In genomic region chr1:178279287-178279686, GRCh38 we compare ENCODE assay signal across 21 cellular contexts.
"Had no signal": no experiment of that assay in that cellular context is flagged by ENCODE, and none has a peak within 500 bp of the region (broad histone marks: within the 10 kb centered on the region; RNA-seq: fewer than 3 reads in every experiment).

No MANE protein-coding gene starts in this region.

- DNase-seq: activated CD4-positive, alpha-beta T cell treated with anti-CD3 and anti-CD28 coated beads, Interleukin-2, amount 10 ng/mL, durations not matched to agents 24 days and 14 days; activated CD4-positive, CD25-positive, alpha-beta regulatory T cell; activated CD8-positive, alpha-beta memory T cell treated with anti-CD3 and anti-CD28 coated beads, Interleukin-2, amount 50 U/mL, for 48 hours; activated gamma-delta T cell treated with Interleukin-2 at 50 U/mL for 16 hours; activated naive CD8-positive, alpha-beta T cell treated with anti-CD3 and anti-CD28 coated beads, Interleukin-2, amount 10 ng/mL, durations not matched to agents 7 days and 5 days; brain microvascular endothelial cell; dermis blood vessel endothelial cell; effector memory CD8-positive, alpha-beta T cell; erythroblast; left ventricle myocardium inferior; nucleus accumbens; stimulated activated CD4-positive, alpha-beta T cell treated with anti-CD3 and anti-CD28 coated beads, Interleukin-4, amount 100 ng/mL, for 24 hours; stimulated activated CD8-positive, alpha-beta memory T cell treated with anti-CD3 and anti-CD28 coated beads, Interleukin-4, amount 100 ng/mL, for 48 hours; stimulated activated naive CD4-positive, alpha-beta T cell treated with Interleukin-2 at 50 U/mL for 16 hours; substantia nigra; T-helper 2 cell; transverse colon had no signal

- H3K27me3 Mint-ChIP-seq: activated CD4-positive, alpha-beta T cell treated with anti-CD3 and anti-CD28 coated beads, Interleukin-2, amount 10 ng/mL, durations not matched to agents 24 days and 14 days; activated naive CD8-positive, alpha-beta T cell treated with anti-CD3 and anti-CD28 coated beads, Interleukin-2, amount 10 ng/mL, durations not matched to agents 7 days and 5 days; effector memory CD8-positive, alpha-beta T cell; natural killer cell treated with Interleukin-12 subunit alpha and Interleukin-12 subunit beta and Interleukin-15 and Interleukin-18, amount 100 ng/mL, for 72 hours had no signal

- ATAC-seq: effector memory CD8-positive, alpha-beta T cell; natural killer cell treated with Interleukin-12 subunit alpha and Interleukin-12 subunit beta and Interleukin-15 and Interleukin-18, amount 100 ng/mL, for 72 hours had no signal

- H3K27ac ChIP-seq: brain microvascular endothelial cell, right atrium auricular region, transverse colon had no signal

- H3K9me3 ChIP-seq: right atrium auricular region, transverse colon had no signal

- H3K4me3 ChIP-seq: left ventricle myocardium inferior, right atrium auricular region, skin epidermis, transverse colon had no signal

- H3K4me3 Mint-ChIP-seq: activated CD4-positive, alpha-beta T cell treated with anti-CD3 and anti-CD28 coated beads, Interleukin-2, amount 10 ng/mL, durations not matched to agents 24 days and 14 days; activated naive CD8-positive, alpha-beta T cell treated with anti-CD3 and anti-CD28 coated beads, Interleukin-2, amount 10 ng/mL, durations not matched to agents 7 days and 5 days; effector memory CD8-positive, alpha-beta T cell; memory B cell; natural killer cell treated with Interleukin-12 subunit alpha and Interleukin-12 subunit beta and Interleukin-15 and Interleukin-18, amount 100 ng/mL, for 72 hours had no signal

- H3K4me1 Mint-ChIP-seq: activated CD4-positive, alpha-beta T cell treated with anti-CD3 and anti-CD28 coated beads, Interleukin-2, amount 10 ng/mL, durations not matched to agents 24 days and 14 days; activated naive CD8-positive, alpha-beta T cell treated with anti-CD3 and anti-CD28 coated beads, Interleukin-2, amount 10 ng/mL, durations not matched to agents 7 days and 5 days had no signal

- H3K27ac Mint-ChIP-seq: activated CD4-positive, alpha-beta T cell treated with anti-CD3 and anti-CD28 coated beads, Interleukin-2, amount 10 ng/mL, durations not matched to agents 24 days and 14 days; activated naive CD8-positive, alpha-beta T cell treated with anti-CD3 and anti-CD28 coated beads, Interleukin-2, amount 10 ng/mL, durations not matched to agents 7 days and 5 days; effector memory CD8-positive, alpha-beta T cell; memory B cell; natural killer cell treated with Interleukin-12 subunit alpha and Interleukin-12 subunit beta and Interleukin-15 and Interleukin-18, amount 100 ng/mL, for 72 hours had no signal

- H3K36me3 Mint-ChIP-seq: activated naive CD8-positive, alpha-beta T cell treated with anti-CD3 and anti-CD28 coated beads, Interleukin-2, amount 10 ng/mL, durations not matched to agents 7 days and 5 days; memory B cell; natural killer cell treated with Interleukin-12 subunit alpha and Interleukin-12 subunit beta and Interleukin-15 and Interleukin-18, amount 100 ng/mL, for 72 hours had no signal

- H3K27me3 ChIP-seq: brain microvascular endothelial cell, right atrium auricular region, transverse colon had no signal

- H3K36me3 ChIP-seq: brain microvascular endothelial cell had no signal

- H3K9me3 Mint-ChIP-seq: activated CD4-positive, alpha-beta T cell treated with anti-CD3 and anti-CD28 coated beads, Interleukin-2, amount 10 ng/mL, durations not matched to agents 24 days and 14 days; activated naive CD8-positive, alpha-beta T cell treated with anti-CD3 and anti-CD28 coated beads, Interleukin-2, amount 10 ng/mL, durations not matched to agents 7 days and 5 days; natural killer cell treated with Interleukin-12 subunit alpha and Interleukin-12 subunit beta and Interleukin-15 and Interleukin-18, amount 100 ng/mL, for 72 hours had no signal
